17 cellular contexts compared by ENCODE assay signal in the genomic region with DNA sequence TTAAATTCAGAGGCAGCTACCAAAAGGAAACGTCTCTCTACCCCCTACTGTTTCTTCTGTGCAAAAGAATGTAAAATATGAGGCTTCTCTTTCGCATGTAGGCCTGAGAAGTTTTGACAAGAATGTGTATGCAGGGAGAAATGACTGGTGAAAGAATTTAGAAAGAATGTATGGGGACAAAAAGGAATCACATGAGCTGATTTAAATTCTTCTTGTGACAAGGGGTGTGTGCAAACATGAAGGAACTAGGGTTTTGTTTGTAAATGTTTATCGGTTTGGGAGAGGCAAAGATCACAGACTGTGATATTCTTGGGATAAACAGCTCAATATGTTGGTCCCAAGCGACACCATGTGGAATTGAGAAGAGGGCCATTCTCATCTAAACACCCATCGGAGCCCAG.
DNase-seq lines count a peak whose midpoint lies in the region; ATAC-seq, FAIRE-seq and TF ChIP-seq lines count a peak whose summit lies in the region.
"Had no signal": no experiment of that assay in that cellular context is flagged by ENCODE, and none has a peak within 500 bp of the region (broad histone marks: within the 10 kb centered on the region; RNA-seq: fewer than 3 reads in every experiment).

No MANE protein-coding gene starts in this region.

- no peak overlapping the region for H3K4me3 ChIP-seq in astrocyte of the cerebellum (ENCODE audit: low read depth, low read length)
- H3K4me3 ChIP-seq: cardiac muscle cell, heart left ventricle, pancreas, testis had no signal

- in situ Hi-C loops in astrocyte of the cerebellum (cut with HindIII; ENCODE audit: low sequenced_read_pairs) = no loop called here

- peak; percentile 46 for DNase-seq in A172 (ENCODE audit: low spot score)
- DNase-seq in H4 (ENCODE audit: low spot score) = peak; percentile 9
- peak; percentile 59 for DNase-seq in astrocyte of the cerebellum (ENCODE audit: low read depth)
- DNase-seq in iris pigment epithelial cell (ENCODE audit: low read depth) = peak; percentile 49
- no peak for DNase-seq in frontal cortex (ENCODE audit: low spot score in 2 of 2)
- no peak for DNase-seq in NCI-H2196 treated with DMSO at 0.1 percent for 48 hours (lab: John Stamatoyannopoulos, UW; ENCODE audit: unreplicated experiment)
- DNase-seq in activated CD8-positive, alpha-beta memory T cell treated with anti-CD3 and anti-CD28 coated beads, Interleukin-2, amount 50 U/mL, for 4 hours = no peak
- DNase-seq: activated CD4-positive, alpha-beta memory T cell treated with anti-CD3 and anti-CD28 coated beads, Interleukin-2, amount 10 ng/mL, durations not matched to agents 7 days and 5 days; DMS153; heart left ventricle; mammary epithelial cell; NCI-H2029 treated with DMSO at 0.1 percent for 48 hours; pancreas; SHP77; testis had no signal

- peak; percentile 3 for TF ChIP-seq CTCF in astrocyte of the cerebellum (IDR thresholded peaks at IDR 0.05; ENCODE audit: low read depth, low read length, missing control alignments)

- ATAC-seq in GM21367 (IDR thresholded peaks at IDR 0.05; ENCODE audit: unreplicated experiment) = no peak
- ATAC-seq: heart left ventricle had no signal

- FAIRE-seq in frontal cortex (lab: Jason Lieb, UNC) = no peak
- FAIRE-seq: pancreas had no signal

Comparison
In these comparisons a context has a peak if more than half of its experiments do, and no peak if none do; other contexts are left out.
1. DNase-seq: peak in A172 (single experiment), H4 (single experiment), astrocyte of the cerebellum (single experiment) and iris pigment epithelial cell (single experiment); none in frontal cortex (0 of 2), NCI-H2196 treated with DMSO at 0.1 percent for 48 hours (single experiment) and activated CD8-positive, alpha-beta memory T cell treated with anti-CD3 and anti-CD28 coated beads, Interleukin-2, amount 50 U/mL, for 4 hours (single experiment).